9 cellular contexts compared by ENCODE assay signal in the genomic region with DNA sequence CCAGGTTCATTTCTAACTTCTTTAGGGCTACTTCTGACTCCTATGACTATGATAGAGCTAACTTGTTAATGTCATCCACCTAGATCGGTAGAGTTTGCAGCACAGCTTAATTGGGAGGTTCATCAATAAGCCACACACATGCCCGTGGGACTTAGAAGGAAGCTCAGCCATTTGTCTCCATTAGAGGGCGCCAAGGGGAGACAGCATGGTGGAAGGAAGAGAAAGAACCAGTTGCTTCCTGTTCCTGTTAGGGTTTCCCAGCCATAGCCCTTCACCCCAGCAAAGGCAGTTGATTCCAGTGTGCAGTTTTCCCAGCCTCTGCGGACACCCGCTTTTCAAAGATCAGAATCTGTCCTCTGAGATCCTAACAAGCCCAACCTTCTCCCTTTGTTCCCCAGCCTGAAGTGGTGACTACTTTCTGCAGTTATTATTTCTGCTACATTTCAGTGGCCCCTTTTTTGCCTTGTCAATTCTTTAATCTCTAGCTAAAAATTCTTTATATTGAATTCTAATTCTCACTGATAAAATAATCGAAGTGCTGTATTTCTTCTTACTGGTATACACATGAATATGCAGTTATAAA. TPM values are rescaled to one million over a fixed set of nuclear protein-coding genes. Genes with fewer than 3 reads are reported as not detected.
DNase-seq lines count a peak whose midpoint lies in the region; ATAC-seq, FAIRE-seq and TF ChIP-seq lines count a peak whose summit lies in the region.
"Had no signal": no experiment of that assay in that cellular context is flagged by ENCODE, and none has a peak within 500 bp of the region (broad histone marks: within the 10 kb centered on the region; RNA-seq: fewer than 3 reads in every experiment).

No MANE protein-coding gene starts in this region.

- TF ChIP-seq CTCF in coronary artery (IDR thresholded peaks at IDR 0.05), result peak; percentile 24
- TF ChIP-seq CTCF in lower lobe of right lung (IDR thresholded peaks at IDR 0.05), result peak; percentile 65

- peak overlapping the region; percentile 83 for H2AFZ ChIP-seq in ACC112 (ENCODE audit: low read length, unreplicated experiment)

- DNase-seq in GM18507 (ENCODE audit: extremely low spot score, insufficient read length, low read depth) (no peak), NCI-H524 treated with DMSO at 0.1 percent for 48 hours (lab: John Stamatoyannopoulos, UW) (peak; percentile 43), coronary artery (ENCODE audit: low spot score) (no peak), lower lobe of right lung (peak; percentile 60)
- peak; percentile 35 to 41 for DNase-seq in activated CD4-positive, alpha-beta T cell treated with anti-CD3 and anti-CD28 coated beads for 24 hours (ENCODE audit: low read depth in 2 of 2)
- peak; percentile 16 for DNase-seq in stimulated activated naive CD4-positive, alpha-beta T cell treated with Interleukin-2 at 50 U/mL for 16 hours (lab: John Stamatoyannopoulos, UW)

- intact Hi-C loops in lower lobe of right lung (cut with DNase I), result no loop called here

- H3K27ac ChIP-seq in ACC112 (ENCODE audit: low read depth, low read length), result no peak overlapping the region
- no peak overlapping the region for H3K27ac ChIP-seq in coronary artery
- no peak overlapping the region for H3K27ac ChIP-seq in lower lobe of right lung
- H3K27ac ChIP-seq: neutrophil had no signal

- peak; percentile 78 for ATAC-seq in HG03175 (IDR thresholded peaks at IDR 0.05; ENCODE audit: unreplicated experiment)
- ATAC-seq in lower lobe of right lung, result peak; percentile 85 to 91

- H3K9me3 ChIP-seq in lower lobe of right lung, result no peaks in the 10 kb centered on the region
- H3K9me3 ChIP-seq: neutrophil had no signal

- H3K4me3 ChIP-seq in ACC112 (ENCODE audit: low read depth, low read length) (no peak overlapping the region), coronary artery (no peak overlapping the region), lower lobe of right lung (no peak overlapping the region)

- H3K27me3 ChIP-seq in ACC112 (ENCODE audit: insufficient read depth, low read length) (no peaks in the 10 kb centered on the region), lower lobe of right lung (ENCODE audit: low read depth) (no peaks in the 10 kb centered on the region)

- H3K36me3 ChIP-seq in ACC112 (ENCODE audit: insufficient read depth, low read length), result no peaks in the 10 kb centered on the region
- H3K36me3 ChIP-seq in lower lobe of right lung, result no peaks in the 10 kb centered on the region
- H3K36me3 ChIP-seq: neutrophil had no signal

- H3K79me2 ChIP-seq in ACC112 (ENCODE audit: control insufficient read depth, insufficient read depth, low read length, unreplicated experiment), result no peaks in the 10 kb centered on the region

- FAIRE-seq in GM18507 (lab: Jason Lieb, UNC), result peak; percentile 68

- peaks cover 3% of the 10 kb centered on the region for H3K4me1 ChIP-seq in ACC112 (ENCODE audit: control insufficient read depth, insufficient read depth, low read length, unreplicated experiment)
- H3K4me1 ChIP-seq in lower lobe of right lung, result no peaks in the 10 kb centered on the region

RNA-seq across cellular contexts. Expression of a gene that starts 30.3 kb away (rescaled TPM):
- total RNA-seq in lower lobe of right lung, result 14.8 TPM

RNA-seq across cellular contexts. Expression of a gene that starts 30.4 kb away (rescaled TPM):
- total RNA-seq in lower lobe of right lung, result 5.8 TPM

Comparison
In these comparisons a context has a peak if more than half of its experiments do, and no peak if none do; other contexts are left out.
1. DNase-seq: peak in NCI-H524 treated with DMSO at 0.1 percent for 48 hours (single experiment), activated CD4-positive, alpha-beta T cell treated with anti-CD3 and anti-CD28 coated beads for 24 hours (2 of 2), lower lobe of right lung (single experiment) and stimulated activated naive CD4-positive, alpha-beta T cell treated with Interleukin-2 at 50 U/mL for 16 hours (single experiment); none in GM18507 (single experiment) and coronary artery (single experiment).